Comparison of ENCODE assay signal across 9 cellular contexts in genomic region chr1:104776-105175, GRCh38. TPM values are rescaled to one million over a fixed set of nuclear protein-coding genes. Genes with fewer than 3 reads are reported as not detected.
DNase-seq lines count a peak whose midpoint lies in the region; ATAC-seq and TF ChIP-seq lines count a peak whose summit lies in the region.
"Not testable (repeated sequence)": the region's sequence is repeated elsewhere in the genome, so short reads cannot be mapped to it uniquely, and the experiment has no call there.
"Had no signal": no experiment of that assay in that cellular context is flagged by ENCODE, and none has a peak within 500 bp of the region (broad histone marks: within the 10 kb centered on the region; RNA-seq: fewer than 3 reads in every experiment).

No MANE protein-coding gene starts in this region.

- not testable (repeated sequence) for ATAC-seq in activated CD4-positive, alpha-beta T cell treated with anti-CD3 and anti-CD28 coated beads for 36 hours; body of pancreas; mucosa of descending colon

- not testable (repeated sequence) for H3K4me3 Mint-ChIP-seq in Calu3 (ENCODE audit: low read depth, unreplicated experiment); activated CD4-positive, alpha-beta T cell treated with anti-CD3 and anti-CD28 coated beads for 36 hours

- not testable (repeated sequence) for H3K27ac ChIP-seq in PC-9, body of pancreas, transverse colon

- not testable (repeated sequence) for TF ChIP-seq EP300 in transverse colon (IDR thresholded peaks at IDR 0.05; ENCODE audit: low read depth)

- H3K4me1 ChIP-seq in PC-9 (replicated peaks; ENCODE audit: insufficient read depth); body of pancreas; mucosa of descending colon (ENCODE audit: low read depth); transverse colon: not testable (repeated sequence)

- not testable (repeated sequence) for H4K20me1 ChIP-seq in PC-9 (ENCODE audit: insufficient read depth)

- H3F3A ChIP-seq in PC-9 (ENCODE audit: insufficient read depth, low read depth), result not testable (repeated sequence)

- H3K9me3 ChIP-seq in PC-9 (ENCODE audit: insufficient read depth, low read depth); body of pancreas; mucosa of descending colon; transverse colon: not testable (repeated sequence)

- H3K79me2 ChIP-seq in PC-9 (ENCODE audit: low read depth), result not testable (repeated sequence)

- POLR2A ChIA-PET in PC-9 (lab: Charles Lee; ENCODE audit: unreplicated experiment); activated CD4-positive, alpha-beta T cell treated with anti-CD3 and anti-CD28 coated beads for 36 hours (lab: Charles Lee): not testable (repeated sequence)

- not testable (repeated sequence) for BruUV-seq in Calu3 (replicated peaks; lab: Mats Ljungman, UMichigan); PC-9 (replicated peaks; lab: Mats Ljungman, UMichigan)

- H3K27ac Mint-ChIP-seq in Calu3 (ENCODE audit: unreplicated experiment); activated CD4-positive, alpha-beta T cell treated with anti-CD3 and anti-CD28 coated beads for 36 hours: not testable (repeated sequence)

- peak; percentile 66 for DNase-seq in Calu3
- not testable (repeated sequence) for DNase-seq in GM13977 (ENCODE audit: low spot score); LNCaP clone FGC (ENCODE audit: low read depth)
- DNase-seq in PC-9, result peak in 1 of 2 experiments; percentile 41
- DNase-seq in activated CD4-positive, alpha-beta T cell treated with anti-CD3 and anti-CD28 coated beads for 36 hours, result peak; percentile 13
- peak in 3 of 4 donors; percentile 16 to 71 (median 43) for DNase-seq in body of pancreas
- DNase-seq in mucosa of descending colon, result peak in 2 of 3 donors; percentile 56 to 64
- DNase-seq in transverse colon, result peak; percentile 50

- H3K9me3 Mint-ChIP-seq in Calu3 (ENCODE audit: low read depth, unreplicated experiment); activated CD4-positive, alpha-beta T cell treated with anti-CD3 and anti-CD28 coated beads for 36 hours (ENCODE audit: low read depth): not testable (repeated sequence)

- H3K4me2 ChIP-seq in PC-9, result not testable (repeated sequence)

- TF ChIP-seq CTCF in Calu3 (IDR thresholded peaks at IDR 0.05; ENCODE audit: unreplicated experiment) (peak; percentile 19), GM13977 (IDR thresholded peaks at IDR 0.05; ENCODE audit: extremely low read depth, insufficient read depth, missing control alignments) (peak; percentile 11), LNCaP clone FGC (IDR thresholded peaks at IDR 0.05; ENCODE audit: control insufficient read depth, extremely low read depth, insufficient read depth) (peak; percentile 30), PC-9 (conservative IDR thresholded peaks at IDR 0.05) (peak; percentile 36; the same call in 1 of the 2 replicates), body of pancreas (IDR thresholded peaks at IDR 0.05) (peak in 1 of 7 experiments; percentile 8)
- not testable (repeated sequence) for TF ChIP-seq CTCF in mucosa of descending colon (IDR thresholded peaks at IDR 0.05); transverse colon (IDR thresholded peaks at IDR 0.05)

- WGBS in body of pancreas, 2 donors, result 17% methylated on average over 1 of the region's 3 CpGs; no CpG with 5 or more reads in 1 of the 2 donors
- 28% methylated on average over 2 of the region's 3 CpGs; no CpG with 5 or more reads in 1 of the 2 donors for WGBS in transverse colon (ENCODE audit: low coverage in 1 of 2), 2 donors

- H3K36me3 Mint-ChIP-seq in Calu3 (ENCODE audit: insufficient read depth, unreplicated experiment); activated CD4-positive, alpha-beta T cell treated with anti-CD3 and anti-CD28 coated beads for 36 hours (ENCODE audit: low read depth): not testable (repeated sequence)

- H3K4me1 Mint-ChIP-seq in Calu3 (ENCODE audit: low read depth, unreplicated experiment); activated CD4-positive, alpha-beta T cell treated with anti-CD3 and anti-CD28 coated beads for 36 hours: not testable (repeated sequence)

- intact Hi-C loops in Calu3 (cut with micrococcal nuclease; ENCODE audit: unreplicated experiment); PC-9 (cut with micrococcal nuclease; ENCODE audit: unreplicated experiment); activated CD4-positive, alpha-beta T cell treated with anti-CD3 and anti-CD28 coated beads for 36 hours (cut with DNase I, micrococcal nuclease); body of pancreas (cut with DNase I); mucosa of descending colon (cut with DNase I, micrococcal nuclease); transverse colon (cut with DNase I; ENCODE audit: low total_unique reads): not testable (repeated sequence)

- in situ Hi-C loops in GM13977 (cut with MboI; ENCODE audit: low pct_unique_long_range_greater_than_20kb, low sequenced_read_pairs, unreplicated experiment); transverse colon (cut with MboI; ENCODE audit: low pct_ligation_motif_present in 1 of 4, low pct_unique_long_range_greater_than_20kb in 1 of 4, low sequenced_read_pairs in 3 of 4): not testable (repeated sequence)

- H3K4me3 ChIP-seq in LNCaP clone FGC (ENCODE audit: low read depth, low read length); PC-9; body of pancreas; mucosa of descending colon; transverse colon: not testable (repeated sequence)

- H3K36me3 ChIP-seq in PC-9 (ENCODE audit: low read depth); body of pancreas (replicated peaks in 1 of 2; ENCODE audit: insufficient read depth in 1 of 2, low read depth in 2 of 2); mucosa of descending colon (ENCODE audit: low read depth); transverse colon: not testable (repeated sequence)

- not testable (repeated sequence) for H3K9me2 ChIP-seq in PC-9 (ENCODE audit: insufficient read depth)

- H2AFZ ChIP-seq in PC-9, result not testable (repeated sequence)

- H3K27me3 Mint-ChIP-seq in Calu3 (ENCODE audit: unreplicated experiment); activated CD4-positive, alpha-beta T cell treated with anti-CD3 and anti-CD28 coated beads for 36 hours: not testable (repeated sequence)

- not testable (repeated sequence) for TF ChIP-seq POLR2A in body of pancreas (IDR thresholded peaks at IDR 0.05); transverse colon (IDR thresholded peaks at IDR 0.05)

- CTCF ChIA-PET in Calu3 (lab: Charles Lee); PC-9 (lab: Charles Lee); activated CD4-positive, alpha-beta T cell treated with anti-CD3 and anti-CD28 coated beads for 36 hours (lab: Charles Lee): not testable (repeated sequence)

- H3K27me3 ChIP-seq in PC-9 (ENCODE audit: insufficient read depth, low read depth); body of pancreas; transverse colon: not testable (repeated sequence)

RNA-seq across cellular contexts. Expression of gene OR4F5, which starts 39.6 kb away (rescaled TPM):
- total RNA-seq in Calu3 (2022) (not detected in 2 replicates), PC-9 (2021) (not detected in 2 replicates), body of pancreas (not detected), mucosa of descending colon (not detected), transverse colon (not detected)
- total RNA-seq in activated CD4-positive, alpha-beta T cell treated with anti-CD3 and anti-CD28 coated beads for 36 hours, result not detected
- total RNA-seq: CD4-positive, alpha-beta memory T cell had no signal
